Comparison of ENCODE assay signal across 12 cellular contexts in genomic region chr18:72828601-72829000, GRCh38. TPM values are rescaled to one million over a fixed set of nuclear protein-coding genes. Genes with fewer than 3 reads are reported as not detected.
"Had no signal": no experiment of that assay in that cellular context is flagged by ENCODE, and none has a peak within 500 bp of the region (broad histone marks: within the 10 kb centered on the region; RNA-seq: fewer than 3 reads in every experiment).

No MANE protein-coding gene starts in this region.

- H2AFZ ChIP-seq: GM23338 had no signal

- H3K4me3 ChIP-seq: GM23338 had no signal

- H3K4me3 Mint-ChIP-seq: GM23338, H9 had no signal

- DNase-seq: H9, HCEC 1CT, IMR-90, Karpas-422, KBM-7 had no signal

- H3K9ac ChIP-seq: KMS-11 had no signal

- H3K9me3 Mint-ChIP-seq: GM23338, H9 had no signal

- H3K4me1 Mint-ChIP-seq: H9 had no signal

- H3K4me2 ChIP-seq: GM23338, KMS-11 had no signal

- H3K27ac ChIP-seq: HL-60, KMS-11 had no signal

- H3K27ac Mint-ChIP-seq: GM23338, H9 had no signal

- FAIRE-seq: H1, H54, HepG2 had no signal

- ATAC-seq: GM23338, HepG2 had no signal

RNA-seq across cellular contexts. Expression of gene NETO1, which starts 39.2 kb away (rescaled TPM):
- total RNA-seq: HepG2, HT1080 had no signal
- polyA plus RNA-seq: HepG2 had no signal
